Comparison of ENCODE assay signal across 9 cellular contexts in genomic region chr20:41910558-41910957, GRCh38.
"Had no signal": no experiment of that assay in that cellular context is flagged by ENCODE, and none has a peak within 500 bp of the region (broad histone marks: within the 10 kb centered on the region; RNA-seq: fewer than 3 reads in every experiment).

No MANE protein-coding gene starts in this region.

- H3K36me3 ChIP-seq: HAP-1 had no signal

- DNase-seq: GOT3, H7, HFFc6, IMR-90, KG1 had no signal

- ATAC-seq: HCT116, K562 had no signal

- H3K27ac ChIP-seq: HL-60 had no signal

- H3K4me1 ChIP-seq: HAP-1 had no signal

- H3K4me3 ChIP-seq: HAP-1, K562 had no signal

- FAIRE-seq: K562 had no signal

- H3K9me3 ChIP-seq: HAP-1 had no signal
